In genomic region chr15:92930776-92931175, GRCh38 we compare ENCODE assay signal across 10 cellular contexts. TPM values are rescaled to one million over a fixed set of nuclear protein-coding genes. Genes with fewer than 3 reads are reported as not detected.
A peak's percentile ranks its signal among the peaks of the same experiment; 100 is the strongest.
DNase-seq lines count a peak whose midpoint lies in the region; ATAC-seq and TF ChIP-seq lines count a peak whose summit lies in the region.
"Had no signal": no experiment of that assay in that cellular context is flagged by ENCODE, and none has a peak within 500 bp of the region (broad histone marks: within the 10 kb centered on the region; RNA-seq: fewer than 3 reads in every experiment).

No MANE protein-coding gene starts in this region.

- H3K4me3 ChIP-seq in Peyer's patch = no peak overlapping the region

- H3K27ac ChIP-seq in Peyer's patch = no peak overlapping the region

- POLR2A ChIA-PET in activated CD8-positive, alpha-beta T cell treated with anti-CD3 and anti-CD28 coated beads for 36 hours (lab: Charles Lee) = interaction anchor here (1.5 kb wide), 1 partner anchor 122 kb away, joined by 3 read pairs; no protein-coding TSS in a partner anchor
- POLR2A ChIA-PET in activated CD8-positive, alpha-beta T cell treated with anti-CD3 and anti-CD28 coated beads, Interleukin-2, amount 10 ng/mL, durations not matched to agents 7 days and 5 days (lab: Charles Lee) = interaction anchor here (1.1 kb wide), 1 partner anchor 13 kb away, joined by 3 read pairs; no protein-coding TSS in a partner anchor
- POLR2A ChIA-PET in WTC11 (lab: Charles Lee) = no interaction called here

- peaks cover 86% of the 10 kb centered on the region for H3K36me3 Mint-ChIP-seq in activated CD8-positive, alpha-beta T cell treated with anti-CD3 and anti-CD28 coated beads for 36 hours (ENCODE audit: low read depth)
- H3K36me3 Mint-ChIP-seq in activated CD8-positive, alpha-beta T cell treated with anti-CD3 and anti-CD28 coated beads, Interleukin-2, amount 10 ng/mL, durations not matched to agents 7 days and 5 days (ENCODE audit: low read depth) = peaks cover 87% of the 10 kb centered on the region
- H3K36me3 Mint-ChIP-seq in WTC11 = peaks cover 88% of the 10 kb centered on the region
- H3K36me3 Mint-ChIP-seq in stimulated activated naive B cell treated with anti-CD40 and anti-IgM and Interleukin-4, amounts not matched to agents 10 μg/mL and 1 μg/mL and 100 μg/mL, for 72 hours = peaks cover 57 to 74% of the 10 kb centered on the region in 2 donors

- H3K27me3 ChIP-seq in Peyer's patch = no peaks in the 10 kb centered on the region

- ATAC-seq in activated CD8-positive, alpha-beta T cell treated with anti-CD3 and anti-CD28 coated beads for 36 hours = no peak
- ATAC-seq in activated CD8-positive, alpha-beta T cell treated with anti-CD3 and anti-CD28 coated beads, Interleukin-2, amount 10 ng/mL, durations not matched to agents 7 days and 5 days = no peak
- no peak for ATAC-seq in WTC11
- peak; percentile 28 for ATAC-seq in left ventricle myocardium superior
- no peak for ATAC-seq in stimulated activated naive B cell treated with anti-CD40 and anti-IgM and Interleukin-4, amounts not matched to agents 10 μg/mL and 1 μg/mL and 100 μg/mL, for 72 hours (replicated peaks)

- no peaks in the 10 kb centered on the region for H3K9me3 Mint-ChIP-seq in activated CD8-positive, alpha-beta T cell treated with anti-CD3 and anti-CD28 coated beads for 36 hours
- H3K9me3 Mint-ChIP-seq in activated CD8-positive, alpha-beta T cell treated with anti-CD3 and anti-CD28 coated beads, Interleukin-2, amount 10 ng/mL, durations not matched to agents 7 days and 5 days (ENCODE audit: insufficient read depth) = no peaks in the 10 kb centered on the region
- H3K9me3 Mint-ChIP-seq in WTC11 = no peaks in the 10 kb centered on the region
- H3K9me3 Mint-ChIP-seq in stimulated activated naive B cell treated with anti-CD40 and anti-IgM and Interleukin-4, amounts not matched to agents 10 μg/mL and 1 μg/mL and 100 μg/mL, for 72 hours = no peaks in the 10 kb centered on the region
- H3K9me3 Mint-ChIP-seq: CD4-positive, alpha-beta T cell had no signal

- peaks cover 60% of the 10 kb centered on the region for H3K4me1 Mint-ChIP-seq in activated CD8-positive, alpha-beta T cell treated with anti-CD3 and anti-CD28 coated beads for 36 hours (ENCODE audit: low read depth)
- peaks cover 31% of the 10 kb centered on the region for H3K4me1 Mint-ChIP-seq in activated CD8-positive, alpha-beta T cell treated with anti-CD3 and anti-CD28 coated beads, Interleukin-2, amount 10 ng/mL, durations not matched to agents 7 days and 5 days (ENCODE audit: low read depth)
- 0 out of 2 replicates have a peak, but pooled peaks cover 2% of the 10 kb centered on the region for H3K4me1 Mint-ChIP-seq in WTC11
- H3K4me1 Mint-ChIP-seq in stimulated activated naive B cell treated with anti-CD40 and anti-IgM and Interleukin-4, amounts not matched to agents 10 μg/mL and 1 μg/mL and 100 μg/mL, for 72 hours = peaks cover 3 to 30% of the 10 kb centered on the region in 2 donors

- no peak overlapping the region for H3K4me3 Mint-ChIP-seq in activated CD8-positive, alpha-beta T cell treated with anti-CD3 and anti-CD28 coated beads for 36 hours
- H3K4me3 Mint-ChIP-seq in activated CD8-positive, alpha-beta T cell treated with anti-CD3 and anti-CD28 coated beads, Interleukin-2, amount 10 ng/mL, durations not matched to agents 7 days and 5 days = no peak overlapping the region
- H3K4me3 Mint-ChIP-seq in WTC11 = no peak overlapping the region
- no peak overlapping the region for H3K4me3 Mint-ChIP-seq in stimulated activated naive B cell treated with anti-CD40 and anti-IgM and Interleukin-4, amounts not matched to agents 10 μg/mL and 1 μg/mL and 100 μg/mL, for 72 hours
- H3K4me3 Mint-ChIP-seq: CD4-positive, alpha-beta T cell had no signal

- no peaks in the 10 kb centered on the region for H3K27me3 Mint-ChIP-seq in activated CD8-positive, alpha-beta T cell treated with anti-CD3 and anti-CD28 coated beads for 36 hours
- H3K27me3 Mint-ChIP-seq in activated CD8-positive, alpha-beta T cell treated with anti-CD3 and anti-CD28 coated beads, Interleukin-2, amount 10 ng/mL, durations not matched to agents 7 days and 5 days (ENCODE audit: low read depth) = no peaks in the 10 kb centered on the region
- no peaks in the 10 kb centered on the region for H3K27me3 Mint-ChIP-seq in WTC11 (ENCODE audit: low read depth)
- H3K27me3 Mint-ChIP-seq in stimulated activated naive B cell treated with anti-CD40 and anti-IgM and Interleukin-4, amounts not matched to agents 10 μg/mL and 1 μg/mL and 100 μg/mL, for 72 hours = no peaks in the 10 kb centered on the region
- H3K27me3 Mint-ChIP-seq: CD4-positive, alpha-beta T cell had no signal

- no peaks in the 10 kb centered on the region for H3K9me3 ChIP-seq in Peyer's patch

- TF ChIP-seq CTCF in activated CD8-positive, alpha-beta T cell treated with anti-CD3 and anti-CD28 coated beads for 36 hours (IDR thresholded peaks at IDR 0.05) = no peak
- TF ChIP-seq CTCF in WTC11 (IDR thresholded peaks at IDR 0.05) (no peak), Peyer's patch (IDR thresholded peaks at IDR 0.05) (no peak)

- peaks cover 0 to 28% (median 6%) of the 10 kb centered on the region in 4 donors for H3K4me1 ChIP-seq in Peyer's patch

- H3K36me3 ChIP-seq in Peyer's patch = peaks cover 0 to 87% (median 4%) of the 10 kb centered on the region in 3 donors

- intact Hi-C loops in activated CD8-positive, alpha-beta T cell treated with anti-CD3 and anti-CD28 coated beads for 36 hours (cut with micrococcal nuclease) = no loop called here
- intact Hi-C loops in left ventricle myocardium superior (cut with micrococcal nuclease) = no loop called here

- peak overlapping the region; percentile 74 for H3K27ac Mint-ChIP-seq in activated CD8-positive, alpha-beta T cell treated with anti-CD3 and anti-CD28 coated beads for 36 hours
- H3K27ac Mint-ChIP-seq in activated CD8-positive, alpha-beta T cell treated with anti-CD3 and anti-CD28 coated beads, Interleukin-2, amount 10 ng/mL, durations not matched to agents 7 days and 5 days = no peak overlapping the region
- peak overlapping the region; percentile 20 for H3K27ac Mint-ChIP-seq in WTC11
- peak overlapping the region; percentile 56 for H3K27ac Mint-ChIP-seq in stimulated activated naive B cell treated with anti-CD40 and anti-IgM and Interleukin-4, amounts not matched to agents 10 μg/mL and 1 μg/mL and 100 μg/mL, for 72 hours
- H3K27ac Mint-ChIP-seq: CD4-positive, alpha-beta T cell had no signal

- DNase-seq in activated CD8-positive, alpha-beta T cell treated with anti-CD3 and anti-CD28 coated beads for 36 hours = no peak
- DNase-seq in activated CD8-positive, alpha-beta T cell treated with anti-CD3 and anti-CD28 coated beads, Interleukin-2, amount 10 ng/mL, durations not matched to agents 7 days and 5 days = no peak
- DNase-seq in WTC11 (ENCODE audit: low spot score) = no peak
- DNase-seq in left ventricle myocardium superior = no peak
- DNase-seq in stimulated activated naive B cell treated with anti-CD40 and anti-IgM and Interleukin-4, amounts not matched to agents 10 μg/mL and 1 μg/mL and 100 μg/mL, for 72 hours = no peak
- DNase-seq in DMS53 treated with DMSO at 0.1 percent for 48 hours (lab: John Stamatoyannopoulos, UW; ENCODE audit: unreplicated experiment) = no peak
- no peak for DNase-seq in Peyer's patch
- no peak for DNase-seq in NCI-H748 treated with DMSO at 0.1 percent for 48 hours (lab: John Stamatoyannopoulos, UW)
- DNase-seq: activated effector memory CD4-positive, alpha-beta T cell treated with anti-CD3 and anti-CD28 coated beads, Interleukin-2, amount 50 U/mL, for 16 hours; CD4-positive, alpha-beta T cell had no signal

- CTCF ChIA-PET in activated CD8-positive, alpha-beta T cell treated with anti-CD3 and anti-CD28 coated beads for 36 hours (lab: Charles Lee) = interaction anchor here (1.0 to 1.1 kb wide), 2 partner anchors 9 to 10 kb away, joined by 3 to 4 read pairs; no protein-coding TSS in a partner anchor
- CTCF ChIA-PET in activated CD8-positive, alpha-beta T cell treated with anti-CD3 and anti-CD28 coated beads, Interleukin-2, amount 10 ng/mL, durations not matched to agents 7 days and 5 days (lab: Charles Lee) = interaction anchor here (0.7 to 1.1 kb wide), 2 partner anchors 13 to 134 kb away, joined by 3 read pairs; no protein-coding TSS in a partner anchor
- CTCF ChIA-PET in WTC11 (lab: Charles Lee) = no interaction called here

- no peak for TF ChIP-seq POLR2A in Peyer's patch (IDR thresholded peaks at IDR 0.05)

TF ChIP-seq in WTC11, 78 proteins besides CTCF, POLR2A, EP300 and RAD21:
- no peak for TF ChIP-seq CBFB (CRISPR knock-in tag; IDR thresholded peaks at IDR 0.05; ENCODE audit: low read depth)
- no peak for TF ChIP-seq ZBTB43 (CRISPR knock-in tag; IDR thresholded peaks at IDR 0.05)

RNA-seq across cellular contexts. Expression of gene CHD2, which starts 30.7 kb away (rescaled TPM):
- 100 to 1,000 TPM; 124 to 138 TPM for total RNA-seq in activated CD8-positive, alpha-beta T cell treated with anti-CD3 and anti-CD28 coated beads for 36 hours
- 100 to 1,000 TPM; 137 to 144 TPM for total RNA-seq in activated CD8-positive, alpha-beta T cell treated with anti-CD3 and anti-CD28 coated beads, Interleukin-2, amount 10 ng/mL, durations not matched to agents 7 days and 5 days
- total RNA-seq in WTC11 (2021) = 75.8 to 101 TPM (median 87.6 TPM) in 3 replicates
- total RNA-seq in left ventricle myocardium superior = 57.2 TPM
- 100 to 1,000 TPM; 109 to 370 (median 161) TPM for total RNA-seq in Peyer's patch
